In genomic region chr14:102005336-102005735, GRCh38 we compare ENCODE assay signal across 23 cellular contexts.
"Had no signal": no experiment of that assay in that cellular context is flagged by ENCODE, and none has a peak within 500 bp of the region (broad histone marks: within the 10 kb centered on the region; RNA-seq: fewer than 3 reads in every experiment).

No MANE protein-coding gene starts in this region.

- H3K4me3 Mint-ChIP-seq: naive thymus-derived CD8-positive, alpha-beta T cell; natural killer cell treated with Interleukin-12 subunit alpha and Interleukin-12 subunit beta and Interleukin-15 and Interleukin-18, amount 100 ng/mL, for 72 hours; nephron progenitor cell; neural crest cell; stimulated activated effector memory CD8-positive, alpha-beta T cell treated with anti-CD3 and anti-CD28 coated beads, Interleukin-12 subunit alpha, Interleukin-12 subunit beta, amount 100 ng/mL, for 72 hours; stimulated activated naive B cell treated with anti-CD40 and anti-IgM and Interleukin-4, amounts not matched to agents 10 μg/mL and 1 μg/mL and 100 μg/mL, for 72 hours; stimulated activated naive CD8-positive, alpha-beta T cell treated with anti-CD3 and anti-CD28 coated beads, Interleukin-15, Interleukin-2, amounts not matched to agents 100 ng/mL and 50 ng/mL, for 24 hours had no signal

- H3K27me3 Mint-ChIP-seq: naive thymus-derived CD8-positive, alpha-beta T cell; natural killer cell treated with Interleukin-12 subunit alpha and Interleukin-12 subunit beta and Interleukin-15 and Interleukin-18, amount 100 ng/mL, for 72 hours; progenitor cell of endocrine pancreas; stimulated activated naive B cell treated with anti-CD40 and anti-IgM and Interleukin-4, amounts not matched to agents 10 μg/mL and 1 μg/mL and 100 μg/mL, for 72 hours; stimulated activated naive CD8-positive, alpha-beta T cell treated with anti-CD3 and anti-CD28 coated beads, Interleukin-15, Interleukin-2, amounts not matched to agents 100 ng/mL and 50 ng/mL, for 24 hours had no signal

- H3K9me3 Mint-ChIP-seq: naive thymus-derived CD8-positive, alpha-beta T cell; natural killer cell treated with Interleukin-12 subunit alpha and Interleukin-12 subunit beta and Interleukin-15 and Interleukin-18, amount 100 ng/mL, for 72 hours; nephron progenitor cell; neural crest cell; stimulated activated effector memory CD8-positive, alpha-beta T cell treated with anti-CD3 and anti-CD28 coated beads, Interleukin-12 subunit alpha, Interleukin-12 subunit beta, amount 100 ng/mL, for 72 hours; stimulated activated naive B cell treated with anti-CD40 and anti-IgM and Interleukin-4, amounts not matched to agents 10 μg/mL and 1 μg/mL and 100 μg/mL, for 72 hours; stimulated activated naive CD8-positive, alpha-beta T cell treated with anti-CD3 and anti-CD28 coated beads, Interleukin-15, Interleukin-2, amounts not matched to agents 100 ng/mL and 50 ng/mL, for 24 hours had no signal

- H3K27ac Mint-ChIP-seq: natural killer cell treated with Interleukin-12 subunit alpha and Interleukin-12 subunit beta and Interleukin-15 and Interleukin-18, amount 100 ng/mL, for 72 hours; nephron progenitor cell; progenitor cell of endocrine pancreas; stimulated activated effector memory CD8-positive, alpha-beta T cell treated with anti-CD3 and anti-CD28 coated beads, Interleukin-12 subunit alpha, Interleukin-12 subunit beta, amount 100 ng/mL, for 72 hours; stimulated activated naive B cell treated with anti-CD40 and anti-IgM and Interleukin-4, amounts not matched to agents 10 μg/mL and 1 μg/mL and 100 μg/mL, for 72 hours; stimulated activated naive CD8-positive, alpha-beta T cell treated with anti-CD3 and anti-CD28 coated beads, Interleukin-15, Interleukin-2, amounts not matched to agents 100 ng/mL and 50 ng/mL, for 24 hours had no signal

- H3K4me1 Mint-ChIP-seq: nephron progenitor cell; neural crest cell; stimulated activated effector memory CD8-positive, alpha-beta T cell treated with anti-CD3 and anti-CD28 coated beads, Interleukin-12 subunit alpha, Interleukin-12 subunit beta, amount 100 ng/mL, for 72 hours; stimulated activated naive B cell treated with anti-CD40 and anti-IgM and Interleukin-4, amounts not matched to agents 10 μg/mL and 1 μg/mL and 100 μg/mL, for 72 hours had no signal

- DNase-seq: naive thymus-derived CD8-positive, alpha-beta T cell; nephron progenitor cell; nucleus accumbens; pancreas; psoas muscle; right cardiac atrium; right lobe of liver; sigmoid colon; small intestine; stimulated activated CD4-positive, alpha-beta T cell treated with anti-CD3 and anti-CD28 coated beads, Interleukin-15, amount 100 ng/mL, for 24 hours; stimulated activated CD4-positive, alpha-beta T cell treated with anti-CD3 and anti-CD28 coated beads, Interleukin-2, amount 100 ng/mL, for 24 hours; stimulated activated CD4-positive, alpha-beta T cell treated with anti-CD3 and anti-CD28 coated beads, Interleukin-2, amount 100 ng/mL, for 48 hours; stimulated activated CD4-positive, alpha-beta T cell treated with anti-CD3 and anti-CD28 coated beads, Interleukin-4, amount 100 ng/mL, for 24 hours; stimulated activated naive B cell treated with anti-CD40 and anti-IgM and Interleukin-4, amounts not matched to agents 10 μg/mL and 1 μg/mL and 100 μg/mL, for 72 hours; stimulated activated naive CD4-positive, alpha-beta T cell treated with Interleukin-2 at 50 U/mL for 16 hours; stomach; thyroid gland; trophoblast cell had no signal
